In genomic region chr9:111599092-111599947, GRCh38 we compare ENCODE assay signal across 8 cellular contexts. TPM values are rescaled to one million over a fixed set of nuclear protein-coding genes. Genes with fewer than 3 reads are reported as not detected.
DNase-seq lines count a peak whose midpoint lies in the region; TF ChIP-seq lines count a peak whose summit lies in the region.

PTGR1 (minus strand) TSS chr9:111599647; CDS start chr9:111597422, 2,225 bp downstream.

- peak within 1 kb of the TSS; percentile 92 for H3K4me3 Mint-ChIP-seq in activated T-helper 1 cell treated with anti-CD3 and anti-CD28 coated beads, Interleukin-12 subunit alpha, Interleukin-12 subunit beta, Interleukin-2, Interleukin-4 antibody, amounts not matched to agents 30 ng/mL and 10 ng/mL and 1 ng/mL, durations not matched to agents 14 hours and 24 hours and 36 hours

- intact Hi-C loops in activated T-helper 1 cell treated with anti-CD3 and anti-CD28 coated beads, Interleukin-12 subunit alpha, Interleukin-12 subunit beta, Interleukin-2, Interleukin-4 antibody, amounts not matched to agents 30 ng/mL and 10 ng/mL and 1 ng/mL, durations not matched to agents 14 hours and 24 hours and 36 hours (cut with micrococcal nuclease), result loop anchor here (2.0 kb wide), 2 partner anchors 115 to 475 kb away; partner anchors contain the start of gene ECPAS
- intact Hi-C loops in testis (cut with DNase I; ENCODE audit: low total_unique reads), result no loop called here

- no peaks in the 10 kb centered on the region for H3K9me3 ChIP-seq in mucosa of stomach (ENCODE audit: control insufficient read depth, low read length)
- no peaks in the 10 kb centered on the region for H3K9me3 ChIP-seq in testis

- 1% methylated on average over 62 to 64 of the region's 64 CpGs for whole genome bisulfite sequencing in testis, 2 donors

- H3K36me3 Mint-ChIP-seq in activated T-helper 1 cell treated with anti-CD3 and anti-CD28 coated beads, Interleukin-12 subunit alpha, Interleukin-12 subunit beta, Interleukin-2, Interleukin-4 antibody, amounts not matched to agents 30 ng/mL and 10 ng/mL and 1 ng/mL, durations not matched to agents 14 hours and 24 hours and 36 hours (ENCODE audit: low read depth), result no peaks in the 10 kb centered on the region

- peaks cover 34% of the 10 kb centered on the region for H3K27me3 Mint-ChIP-seq in activated T-helper 1 cell treated with anti-CD3 and anti-CD28 coated beads, Interleukin-12 subunit alpha, Interleukin-12 subunit beta, Interleukin-2, Interleukin-4 antibody, amounts not matched to agents 30 ng/mL and 10 ng/mL and 1 ng/mL, durations not matched to agents 14 hours and 24 hours and 36 hours (ENCODE audit: insufficient read depth)

- H3K9ac ChIP-seq in mucosa of stomach (ENCODE audit: low read length), result peak within 1 kb of the TSS; percentile 90

- peak within 1 kb of the TSS; percentile 73 for H3K4me3 ChIP-seq in AG09309 (ENCODE audit: control insufficient read depth, low read depth, low read length)
- H3K4me3 ChIP-seq in mucosa of stomach (ENCODE audit: low read length), result peak within 1 kb of the TSS; percentile 90
- H3K4me3 ChIP-seq in testis, result peak within 1 kb of the TSS; percentile 85 to 86

- H3K36me3 ChIP-seq in mucosa of stomach (ENCODE audit: control insufficient read depth, insufficient read depth, low read length) (peaks cover 5% of the 10 kb centered on the region), testis (ENCODE audit: low read depth, missing control alignments) (no peaks in the 10 kb centered on the region)

- H3K9me3 Mint-ChIP-seq in activated T-helper 1 cell treated with anti-CD3 and anti-CD28 coated beads, Interleukin-12 subunit alpha, Interleukin-12 subunit beta, Interleukin-2, Interleukin-4 antibody, amounts not matched to agents 30 ng/mL and 10 ng/mL and 1 ng/mL, durations not matched to agents 14 hours and 24 hours and 36 hours, result no peaks in the 10 kb centered on the region

- DNase-seq in AG09309 (ENCODE audit: low read depth) (peak; percentile 54), GM19238 (ENCODE audit: insufficient read length, low spot score) (peak; percentile 13), NCI-H226 (peak; percentile 90), fibroblast of peridontal ligament (ENCODE audit: extremely low read depth) (peak; percentile 78), testis (peak; percentile 93)
- DNase-seq in activated T-helper 1 cell treated with anti-CD3 and anti-CD28 coated beads, Interleukin-12 subunit alpha, Interleukin-12 subunit beta, Interleukin-2, Interleukin-4 antibody, amounts not matched to agents 30 ng/mL and 10 ng/mL and 1 ng/mL, durations not matched to agents 14 hours and 24 hours and 36 hours (ENCODE audit: low spot score), result no peak
- no peak for DNase-seq in activated effector memory CD4-positive, alpha-beta T cell treated with Interleukin-2 at 50 U/mL for 16 hours

- no peak within 1 kb of the TSS for H3K27ac Mint-ChIP-seq in activated T-helper 1 cell treated with anti-CD3 and anti-CD28 coated beads, Interleukin-12 subunit alpha, Interleukin-12 subunit beta, Interleukin-2, Interleukin-4 antibody, amounts not matched to agents 30 ng/mL and 10 ng/mL and 1 ng/mL, durations not matched to agents 14 hours and 24 hours and 36 hours

- H3K4me1 Mint-ChIP-seq in activated T-helper 1 cell treated with anti-CD3 and anti-CD28 coated beads, Interleukin-12 subunit alpha, Interleukin-12 subunit beta, Interleukin-2, Interleukin-4 antibody, amounts not matched to agents 30 ng/mL and 10 ng/mL and 1 ng/mL, durations not matched to agents 14 hours and 24 hours and 36 hours (ENCODE audit: low read depth), result peaks cover 24% of the 10 kb centered on the region

- H3K27ac ChIP-seq in testis, result peak within 1 kb of the TSS; percentile 66 to 88

- TF ChIP-seq CTCF in AG09309 (IDR thresholded peaks at IDR 0.05; ENCODE audit: control insufficient read depth, insufficient read depth, low read depth, low read length, missing control alignments) (no peak), testis (IDR thresholded peaks at IDR 0.05) (no peak)

- TF ChIP-seq POLR2A in testis (IDR thresholded peaks at IDR 0.05), result no peak

- H3K4me1 ChIP-seq in mucosa of stomach (ENCODE audit: control insufficient read depth, insufficient read depth, low read length) (peaks cover 38% of the 10 kb centered on the region), testis (peaks cover 9% of the 10 kb centered on the region)

- H3K27me3 ChIP-seq in mucosa of stomach (ENCODE audit: control insufficient read depth, insufficient read depth, low read length) (no peaks in the 10 kb centered on the region), testis (no peaks in the 10 kb centered on the region)

RNA-seq across cellular contexts. Expression of gene PTGR1, which starts in this region (rescaled TPM):
- 1.3 and 1.8 TPM in 2 replicates for total RNA-seq in activated T-helper 1 cell treated with anti-CD3 and anti-CD28 coated beads, Interleukin-12 subunit alpha, Interleukin-12 subunit beta, Interleukin-2, Interleukin-4 antibody, amounts not matched to agents 30 ng/mL and 10 ng/mL and 1 ng/mL, durations not matched to agents 14 hours and 24 hours and 36 hours
- total RNA-seq in testis, result 10 to 100 TPM; 20.9 TPM
- polyA plus RNA-seq in testis (ENCODE audit: insufficient read depth, low read depth, low replicate concordance), result 26.6 TPM

Comparison
In these comparisons a context has a peak if more than half of its experiments do, and no peak if none do; other contexts are left out.
1. DNase-seq: peak in AG09309 (single experiment), GM19238 (single experiment), NCI-H226 (single experiment), fibroblast of peridontal ligament (single experiment) and testis (single experiment); none in activated T-helper 1 cell treated with anti-CD3 and anti-CD28 coated beads, Interleukin-12 subunit alpha, Interleukin-12 subunit beta, Interleukin-2, Interleukin-4 antibody, amounts not matched to agents 30 ng/mL and 10 ng/mL and 1 ng/mL, durations not matched to agents 14 hours and 24 hours and 36 hours (single experiment) and activated effector memory CD4-positive, alpha-beta T cell treated with Interleukin-2 at 50 U/mL for 16 hours (single experiment).
2. Peak in every context shown above with its lines, with median percentiles within 50 percentile points of each other: H3K4me3 ChIP-seq.